8 cellular contexts compared by ENCODE assay signal in the genomic region with DNA sequence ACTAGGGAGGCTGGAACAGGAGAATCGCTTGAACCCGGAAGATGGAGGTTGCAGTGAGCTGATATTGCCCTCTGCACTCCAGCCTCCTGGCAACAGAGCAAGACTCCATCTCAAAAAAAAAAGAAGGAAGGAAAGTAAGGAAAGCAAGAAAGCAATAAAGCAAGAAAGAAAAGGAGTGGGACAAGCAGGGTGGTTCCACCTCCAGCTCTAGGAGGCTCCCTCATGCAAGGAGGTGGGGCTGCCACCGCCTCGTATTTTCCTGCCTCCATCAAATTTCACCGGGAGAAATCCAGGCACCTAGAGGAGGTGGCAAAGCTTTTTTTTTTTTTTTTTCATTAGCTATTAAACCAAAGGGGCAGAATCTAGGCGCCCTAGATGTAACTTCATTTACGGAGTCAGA. TPM values are rescaled to one million over a fixed set of nuclear protein-coding genes. Genes with fewer than 3 reads are reported as not detected.
DNase-seq lines count a peak whose midpoint lies in the region; ATAC-seq and TF ChIP-seq lines count a peak whose summit lies in the region.

No MANE protein-coding gene starts in this region.

- H3K27me3 Mint-ChIP-seq in activated T-cell treated with anti-CD3 and anti-CD28 coated beads, Interleukin-2, amount 50 U/mL, for 4 hours (ENCODE audit: low read depth): no peaks in the 10 kb centered on the region
- peaks cover 9% of the 10 kb centered on the region for H3K27me3 Mint-ChIP-seq in activated naive CD8-positive, alpha-beta T cell treated with anti-CD3 and anti-CD28 coated beads for 36 hours

- peaks cover 37% of the 10 kb centered on the region for H3K4me1 Mint-ChIP-seq in activated T-cell treated with anti-CD3 and anti-CD28 coated beads, Interleukin-2, amount 50 U/mL, for 4 hours (ENCODE audit: low read depth)
- H3K4me1 Mint-ChIP-seq in activated naive CD8-positive, alpha-beta T cell treated with anti-CD3 and anti-CD28 coated beads for 36 hours: peaks cover 19% of the 10 kb centered on the region

- peaks cover 5 to 62% (median 39%) of the 10 kb centered on the region in 5 donors for H3K4me1 ChIP-seq in subcutaneous abdominal adipose tissue (ENCODE audit: control insufficient read depth in 5 of 5, insufficient read depth in 5 of 5, low read length in 5 of 5)

- no peaks in the 10 kb centered on the region for H3K36me3 ChIP-seq in kidney epithelial cell (ENCODE audit: control insufficient read depth, insufficient read depth, low read length)
- no peaks in the 10 kb centered on the region for H3K36me3 ChIP-seq in subcutaneous abdominal adipose tissue (ENCODE audit: control insufficient read depth in 5 of 5, insufficient read depth in 5 of 5, low read length in 5 of 5)

- H3K4me3 Mint-ChIP-seq in activated T-cell treated with anti-CD3 and anti-CD28 coated beads, Interleukin-2, amount 50 U/mL, for 4 hours: peak overlapping the region; percentile 74
- H3K4me3 Mint-ChIP-seq in activated naive CD8-positive, alpha-beta T cell treated with anti-CD3 and anti-CD28 coated beads for 36 hours: peak overlapping the region; percentile 55

- H3K4me3 ChIP-seq in kidney epithelial cell (ENCODE audit: low read depth, low read length): peak overlapping the region; percentile 54
- H3K4me3 ChIP-seq in subcutaneous abdominal adipose tissue (ENCODE audit: low read depth in 1 of 5, low read length in 5 of 5): peak overlapping the region in 3 of 5 donors; percentile 61 to 71 (median 70)

- H3K27me3 ChIP-seq in kidney epithelial cell (ENCODE audit: control insufficient read depth, insufficient read depth, low read length): no peaks in the 10 kb centered on the region
- H3K27me3 ChIP-seq in subcutaneous abdominal adipose tissue (ENCODE audit: control insufficient read depth in 5 of 5, insufficient read depth in 4 of 5, low read length in 5 of 5): no peaks in the 10 kb centered on the region

- DNase-seq in activated T-cell treated with anti-CD3 and anti-CD28 coated beads, Interleukin-2, amount 50 U/mL, for 4 hours: no peak
- DNase-seq in activated T-cell treated with anti-CD3 and anti-CD28 coated beads, Interleukin-2, amount 50 U/mL, for 48 hours: no peak
- no peak for DNase-seq in activated naive CD8-positive, alpha-beta T cell treated with anti-CD3 and anti-CD28 coated beads for 36 hours
- DNase-seq in kidney epithelial cell (ENCODE audit: low read depth) (no peak), EL (no peak)

- H3K27ac Mint-ChIP-seq in activated naive CD8-positive, alpha-beta T cell treated with anti-CD3 and anti-CD28 coated beads for 36 hours: peak overlapping the region; percentile 61

- H3K36me3 Mint-ChIP-seq in activated T-cell treated with anti-CD3 and anti-CD28 coated beads, Interleukin-2, amount 50 U/mL, for 4 hours (ENCODE audit: insufficient read depth): no peaks in the 10 kb centered on the region
- peaks cover 2% of the 10 kb centered on the region for H3K36me3 Mint-ChIP-seq in activated naive CD8-positive, alpha-beta T cell treated with anti-CD3 and anti-CD28 coated beads for 36 hours

- no peaks in the 10 kb centered on the region for H3K9me3 ChIP-seq in subcutaneous abdominal adipose tissue (ENCODE audit: control insufficient read depth in 5 of 5, low read length in 5 of 5)

- H3K9ac ChIP-seq in subcutaneous abdominal adipose tissue (ENCODE audit: low read length in 5 of 5): no peak overlapping the region

- no peak for TF ChIP-seq CTCF in kidney epithelial cell (IDR thresholded peaks at IDR 0.05; ENCODE audit: insufficient read depth, low read length, poor library complexity, severe bottlenecking)

- no peak for ATAC-seq in activated T-cell treated with anti-CD3 and anti-CD28 coated beads, Interleukin-2, amount 50 U/mL, for 4 hours
- ATAC-seq in HG03039 (IDR thresholded peaks at IDR 0.05; ENCODE audit: unreplicated experiment) (no peak), GM18502 (IDR thresholded peaks at IDR 0.05; ENCODE audit: poor library complexity, unreplicated experiment) (no peak)

- peak overlapping the region; percentile 23 for H3K27ac ChIP-seq in subcutaneous abdominal adipose tissue (ENCODE audit: low read depth, low read length)

- H3K9me3 Mint-ChIP-seq in activated T-cell treated with anti-CD3 and anti-CD28 coated beads, Interleukin-2, amount 50 U/mL, for 4 hours: no peaks in the 10 kb centered on the region
- no peaks in the 10 kb centered on the region for H3K9me3 Mint-ChIP-seq in activated naive CD8-positive, alpha-beta T cell treated with anti-CD3 and anti-CD28 coated beads for 36 hours

RNA-seq across cellular contexts. Expression of a gene that starts 1.0 kb away (rescaled TPM):
- 1 to 10 TPM; 6.4 to 9.9 (median 8.8) TPM for total RNA-seq in activated T-cell treated with anti-CD3 and anti-CD28 coated beads, Interleukin-2, amount 50 U/mL, for 4 hours
- 1 to 10 TPM; 1.1 to 2.2 TPM for total RNA-seq in activated naive CD8-positive, alpha-beta T cell treated with anti-CD3 and anti-CD28 coated beads for 36 hours
- total RNA-seq in kidney epithelial cell: 19.3 and 26.4 TPM in 2 replicates

RNA-seq across cellular contexts. Expression of a gene that starts 31.8 kb away (rescaled TPM):
- total RNA-seq in activated T-cell treated with anti-CD3 and anti-CD28 coated beads, Interleukin-2, amount 50 U/mL, for 4 hours: under 1 TPM; 0.10 to 0.32 (median 0.24) TPM
- total RNA-seq in activated naive CD8-positive, alpha-beta T cell treated with anti-CD3 and anti-CD28 coated beads for 36 hours: not detected
- total RNA-seq in kidney epithelial cell: 1.5 and 1.6 TPM in 2 replicates
